15 cellular contexts compared by ENCODE assay signal in the genomic region with DNA sequence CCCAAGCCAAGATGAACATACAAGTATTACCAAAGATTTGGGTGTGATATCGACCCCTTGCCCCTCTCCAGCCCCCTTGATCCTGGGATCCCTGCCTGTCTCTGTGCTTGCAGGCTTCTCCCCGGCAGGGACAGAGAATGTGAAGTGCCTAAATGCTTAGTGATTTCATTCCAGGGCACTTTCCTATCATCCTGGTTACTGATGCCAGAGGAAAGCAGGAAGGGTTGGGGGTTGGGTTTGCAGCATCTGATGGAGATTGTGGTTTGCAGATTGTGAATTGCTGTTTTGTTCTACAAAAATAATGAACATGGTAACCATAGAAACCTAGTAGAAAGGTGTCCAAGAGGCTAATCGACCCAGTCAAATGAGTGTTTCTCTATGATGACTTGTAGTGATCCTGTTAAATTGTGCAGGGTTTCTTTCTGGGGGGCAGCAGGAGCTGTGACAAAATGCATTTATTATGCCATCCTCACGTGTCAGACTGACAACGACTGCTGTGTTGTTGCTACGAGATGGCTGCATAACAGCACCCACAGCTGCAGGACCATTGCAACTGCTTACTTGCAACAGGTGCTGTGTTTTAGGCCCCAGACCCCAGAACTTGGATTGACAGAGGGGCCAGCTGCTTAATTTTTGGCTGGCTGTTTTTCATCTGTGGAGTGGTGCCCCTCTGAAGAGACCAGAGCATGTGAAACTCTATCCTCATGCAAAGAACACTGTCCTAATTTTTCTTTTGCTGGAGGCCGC.
DNase-seq lines count a peak whose midpoint lies in the region; ATAC-seq and TF ChIP-seq lines count a peak whose summit lies in the region.
"Had no signal": no experiment of that assay in that cellular context is flagged by ENCODE, and none has a peak within 500 bp of the region (broad histone marks: within the 10 kb centered on the region; RNA-seq: fewer than 3 reads in every experiment).

No MANE protein-coding gene starts in this region.

- H3K27ac ChIP-seq in OCI-LY7 (ENCODE audit: low read depth, low read length, poor library complexity, severe bottlenecking) (no peak overlapping the region), right cardiac atrium (ENCODE audit: low read length) (peak overlapping the region; percentile 53), stomach smooth muscle (ENCODE audit: low read length) (peak overlapping the region; percentile 53)
- H3K27ac ChIP-seq: A549 had no signal

- H3K36me3 Mint-ChIP-seq in activated naive CD4-positive, alpha-beta T cell treated with anti-CD3 and anti-CD28 coated beads, Interleukin-2, amount 50 U/mL, for 72 hours = no peaks in the 10 kb centered on the region
- H3K36me3 Mint-ChIP-seq: type B pancreatic cell, WTC11 had no signal

- peaks cover 0 to 3% of the 10 kb centered on the region in 2 donors for H3K9me3 Mint-ChIP-seq in activated naive CD4-positive, alpha-beta T cell treated with anti-CD3 and anti-CD28 coated beads, Interleukin-2, amount 50 U/mL, for 72 hours
- H3K9me3 Mint-ChIP-seq: type B pancreatic cell had no signal

- H3K9me3 ChIP-seq in OCI-LY7 (ENCODE audit: low read length) (no peaks in the 10 kb centered on the region), right cardiac atrium (ENCODE audit: control insufficient read depth, low read length) (no peaks in the 10 kb centered on the region), stomach smooth muscle (ENCODE audit: control insufficient read depth in 2 of 2, low read length in 2 of 2) (peaks cover 0 to 4% of the 10 kb centered on the region in 2 donors)
- H3K9me3 ChIP-seq: A549, prostate gland had no signal

- H3K4me2 ChIP-seq in OCI-LY7 (ENCODE audit: low read length) = no peak overlapping the region
- H3K4me2 ChIP-seq: A549 had no signal

- no peak for TF ChIP-seq CTCF in OCI-LY7 (conservative IDR thresholded peaks at IDR 0.05; ENCODE audit: low read length)

- H3K9ac ChIP-seq in stomach smooth muscle (ENCODE audit: low read length in 2 of 2) = no peak overlapping the region

- WGBS in right cardiac atrium = 40% methylated on average over 7 of the region's 7 CpGs

- H2AFZ ChIP-seq in OCI-LY7 (ENCODE audit: low read length) = peak overlapping the region; percentile 40; the same call in 1 of the 2 replicates

- no peaks in the 10 kb centered on the region for H4K20me1 ChIP-seq in OCI-LY7 (ENCODE audit: insufficient read depth, low read length)

- no peak for ATAC-seq in right cardiac atrium
- no peak for ATAC-seq in activated naive CD4-positive, alpha-beta T cell treated with anti-CD3 and anti-CD28 coated beads, Interleukin-2, amount 50 U/mL, for 72 hours
- ATAC-seq: A549, WTC11 had no signal

- peak; percentile 47 for DNase-seq in NCI-H146 (lab: John Stamatoyannopoulos, UW)
- DNase-seq in NCI-H146 treated with DMSO at 0.1 percent for 48 hours (lab: John Stamatoyannopoulos, UW; ENCODE audit: unreplicated experiment) = no peak
- DNase-seq in OCI-LY7 (ENCODE audit: low spot score) = peak; percentile 24
- DNase-seq in right cardiac atrium = no peak
- DNase-seq in activated naive CD4-positive, alpha-beta T cell treated with anti-CD3 and anti-CD28 coated beads, Interleukin-2, amount 50 U/mL, for 72 hours (ENCODE audit: low spot score in 2 of 2) = no peak
- DNase-seq in posterior vena cava (ENCODE audit: low spot score) = no peak
- no peak for DNase-seq in glomerular visceral epithelial cell (ENCODE audit: extremely low spot score)
- DNase-seq: H7, NCI-H345 had no signal

- BruUV-seq in OCI-LY7 (replicated peaks; lab: Mats Ljungman, UMichigan) = no TSS peak

- H3K27ac Mint-ChIP-seq in activated naive CD4-positive, alpha-beta T cell treated with anti-CD3 and anti-CD28 coated beads, Interleukin-2, amount 50 U/mL, for 72 hours = no peak overlapping the region
- H3K27ac Mint-ChIP-seq: type B pancreatic cell, WTC11 had no signal

- CTCF ChIA-PET in OCI-LY7 (lab: Charles Lee; ENCODE audit: unreplicated experiment) = no interaction called here

- intact Hi-C loops in OCI-LY7 (cut with micrococcal nuclease; ENCODE audit: unreplicated experiment) (no loop called here), right cardiac atrium (cut with DNase I) (loop anchor here in 3 of 4 donors (10.0 kb wide), 2 partner anchors 92 to 128 kb away; no protein-coding TSS in a partner anchor), posterior vena cava (cut with DNase I) (no loop called here)

- H3K4me1 ChIP-seq in OCI-LY7 (ENCODE audit: insufficient read depth, low read length, poor library complexity, severe bottlenecking) (peaks cover 33% of the 10 kb centered on the region), right cardiac atrium (ENCODE audit: control insufficient read depth, insufficient read depth, low read length) (peaks cover 16% of the 10 kb centered on the region), stomach smooth muscle (ENCODE audit: control insufficient read depth, insufficient read depth, low read length) (peaks cover 62% of the 10 kb centered on the region)

- H3K79me2 ChIP-seq in OCI-LY7 (ENCODE audit: insufficient read depth, low read depth, low read length) = no peaks in the 10 kb centered on the region

- H3K36me3 ChIP-seq in OCI-LY7 (ENCODE audit: insufficient read depth, low read length) = no peaks in the 10 kb centered on the region
- H3K36me3 ChIP-seq in stomach smooth muscle (ENCODE audit: control insufficient read depth in 2 of 2, insufficient read depth in 2 of 2, low read length in 2 of 2) = no peaks in the 10 kb centered on the region
- H3K36me3 ChIP-seq: prostate gland had no signal

- no peak overlapping the region for H3K4me3 ChIP-seq in OCI-LY7 (ENCODE audit: low read depth, low read length, poor library complexity, severe bottlenecking)
- no peak overlapping the region for H3K4me3 ChIP-seq in right cardiac atrium (ENCODE audit: low read length)
- H3K4me3 ChIP-seq in stomach smooth muscle (ENCODE audit: low read length in 2 of 2) = peak overlapping the region in 1 of 2 donors; percentile 29
- H3K4me3 ChIP-seq: A549, lung, prostate gland had no signal

- POLR2A ChIA-PET in OCI-LY7 (lab: Charles Lee) = interaction anchor here (1.4 kb wide), 1 partner anchor 10 kb away, joined by 3 read pairs; no protein-coding TSS in a partner anchor

- H3K9me2 ChIP-seq in OCI-LY7 (ENCODE audit: insufficient read depth, low read length) = no peaks in the 10 kb centered on the region

- H3K27me3 ChIP-seq in right cardiac atrium (ENCODE audit: control insufficient read depth, insufficient read depth) = no peaks in the 10 kb centered on the region
- H3K27me3 ChIP-seq in stomach smooth muscle (ENCODE audit: control insufficient read depth in 1 of 2, insufficient read depth in 2 of 2, low read length in 2 of 2) = no peaks in the 10 kb centered on the region

Comparison
In these comparisons a context has a peak if more than half of its experiments do, and no peak if none do; other contexts are left out.
1. DNase-seq: peak in NCI-H146 (single experiment) and OCI-LY7 (single experiment); none in NCI-H146 treated with DMSO at 0.1 percent for 48 hours (single experiment), right cardiac atrium (0 of 3), activated naive CD4-positive, alpha-beta T cell treated with anti-CD3 and anti-CD28 coated beads, Interleukin-2, amount 50 U/mL, for 72 hours (0 of 2), posterior vena cava (single experiment) and glomerular visceral epithelial cell (single experiment).
2. intact Hi-C loops: an anchor here in right cardiac atrium (10.0 kb wide); none called in OCI-LY7 and posterior vena cava.